In the genomic region with DNA sequence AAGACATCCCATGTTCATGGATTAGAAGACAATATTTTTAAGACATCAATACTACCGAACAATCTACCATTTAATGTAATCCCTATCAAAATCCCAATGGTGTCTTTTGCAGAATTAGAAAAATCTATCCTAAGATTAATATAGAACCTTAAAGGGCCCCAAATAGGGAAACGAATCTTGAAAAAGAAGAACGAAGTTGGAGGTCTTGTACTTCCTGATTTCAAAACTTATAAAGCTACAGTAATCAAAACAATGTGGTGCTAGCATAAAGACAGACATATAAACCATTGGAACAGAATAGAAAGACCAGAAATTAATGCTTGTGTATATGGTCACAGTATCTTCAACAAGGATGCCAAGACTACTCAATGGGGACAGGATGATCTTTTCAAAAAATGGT, we compare ENCODE assay signal across 17 cellular contexts.
A peak's percentile ranks its signal among the peaks of the same experiment; 100 is the strongest.
DNase-seq lines count a peak whose midpoint lies in the region; ATAC-seq, FAIRE-seq and TF ChIP-seq lines count a peak whose summit lies in the region.
"Had no signal": no experiment of that assay in that cellular context is flagged by ENCODE, and none has a peak within 500 bp of the region (broad histone marks: within the 10 kb centered on the region; RNA-seq: fewer than 3 reads in every experiment).

No MANE protein-coding gene starts in this region.

- H3K4me1 Mint-ChIP-seq in memory B cell = no peaks in the 10 kb centered on the region

- H3K36me3 Mint-ChIP-seq in memory B cell = no peaks in the 10 kb centered on the region

- DNase-seq in D721Med (ENCODE audit: insufficient read length, low spot score) (no peak), NOMO-1 (lab: John Stamatoyannopoulos, UW; ENCODE audit: unreplicated experiment in 2 of 2) (peak; percentile 41 to 86), SIG-M5 (lab: John Stamatoyannopoulos, UW) (peak; percentile 2), memory B cell (ENCODE audit: low spot score in 2 of 2) (no peak), GM13976 (ENCODE audit: low spot score) (no peak), urothelium cell line (ENCODE audit: low spot score) (no peak)
- no peak for DNase-seq in effector CD4-positive, alpha-beta T cell
- no peak for DNase-seq in activated CD4-positive, alpha-beta T cell treated with anti-CD3 and anti-CD28 coated beads, Interleukin-2, amount 50 U/mL, for 4 hours
- DNase-seq: ACHN; CD4-positive, alpha-beta memory T cell; DMS153; DMS79 treated with DMSO at 0.1 percent for 48 hours; EL; GF-D8 had no signal

- in situ Hi-C loops in GM13976 (cut with MboI; ENCODE audit: low sequenced_read_pairs, unreplicated experiment) = no loop called here

- no peak overlapping the region for H3K27ac Mint-ChIP-seq in memory B cell
- H3K27ac Mint-ChIP-seq: CD4-positive, alpha-beta memory T cell had no signal

- H3K27me3 Mint-ChIP-seq in memory B cell = no peaks in the 10 kb centered on the region
- H3K27me3 Mint-ChIP-seq: CD4-positive, alpha-beta memory T cell had no signal

- TF ChIP-seq CTCF in D721Med (IDR thresholded peaks at IDR 0.05; ENCODE audit: insufficient read depth, missing control alignments) (no peak), GM13976 (IDR thresholded peaks at IDR 0.05; ENCODE audit: borderline replicate concordance, control extremely low read depth, extremely low read depth, insufficient read depth, missing control alignments) (no peak)

- peak; percentile 62 for ATAC-seq in memory B cell (ENCODE audit: low read depth)
- ATAC-seq: HepG2 had no signal

- H3K9me3 Mint-ChIP-seq in memory B cell = peaks cover 2% of the 10 kb centered on the region

- peak; percentile 16 for FAIRE-seq in D721Med (lab: Jason Lieb, UNC)
- FAIRE-seq in urothelium cell line (lab: Jason Lieb, UNC) = no peak
- FAIRE-seq: H1, HepG2, HTR-8/SVneo had no signal

- no peak overlapping the region for H3K4me3 Mint-ChIP-seq in memory B cell
- H3K4me3 Mint-ChIP-seq: CD4-positive, alpha-beta memory T cell had no signal

Comparison
In these comparisons a context has a peak if more than half of its experiments do, and no peak if none do; other contexts are left out.
1. DNase-seq: peak in NOMO-1 (2 of 2) and SIG-M5 (single experiment); none in D721Med (single experiment), memory B cell (0 of 2), effector CD4-positive, alpha-beta T cell (single experiment), activated CD4-positive, alpha-beta T cell treated with anti-CD3 and anti-CD28 coated beads, Interleukin-2, amount 50 U/mL, for 4 hours (0 of 2), GM13976 (single experiment) and urothelium cell line (single experiment).